ENCODE assay signal across 8 cellular contexts in the genomic region with DNA sequence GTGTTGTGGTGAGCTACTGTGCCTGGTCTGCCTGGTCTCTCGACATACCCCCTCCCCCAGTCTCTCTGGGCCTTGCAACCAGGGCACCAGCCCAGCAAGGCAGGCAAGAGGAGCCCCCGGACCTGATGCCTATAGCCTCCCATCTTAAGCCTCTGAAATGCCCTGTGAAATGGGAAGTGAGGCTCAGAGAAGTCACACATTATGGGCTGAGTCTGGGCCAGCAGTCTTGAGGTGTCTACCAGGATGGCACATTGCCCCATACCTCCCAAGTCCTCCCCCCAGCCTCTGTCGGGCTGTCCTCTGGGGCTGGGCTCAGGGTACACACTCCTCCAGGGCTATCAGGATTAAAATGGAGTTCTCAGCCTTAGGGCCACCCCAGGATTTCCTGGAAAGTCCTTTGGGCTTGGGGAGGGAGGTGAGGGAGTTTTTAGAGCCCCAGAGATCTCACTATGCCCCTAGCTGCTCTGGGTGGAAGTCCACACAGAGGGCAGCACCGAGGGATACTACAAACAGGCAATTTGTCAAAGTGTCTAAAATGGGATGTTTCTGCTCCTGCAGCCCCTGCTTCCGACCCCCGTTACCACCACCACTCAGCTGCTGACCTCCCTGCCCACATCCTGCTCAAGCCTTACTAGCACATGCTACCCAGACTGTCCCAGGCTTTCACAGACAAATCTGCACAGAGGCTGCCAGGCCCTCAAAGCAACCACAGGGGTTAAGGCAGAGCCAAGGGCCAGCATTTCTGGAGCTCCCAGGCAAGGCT. TPM values are rescaled to one million over a fixed set of nuclear protein-coding genes. Genes with fewer than 3 reads are reported as not detected.
A peak's percentile ranks its signal among the peaks of the same experiment; 100 is the strongest.
DNase-seq lines count a peak whose midpoint lies in the region; ATAC-seq and TF ChIP-seq lines count a peak whose summit lies in the region.

No MANE protein-coding gene starts in this region.

- H3K36me3 Mint-ChIP-seq in CD14-positive monocyte = peaks cover 9 to 14% of the 10 kb centered on the region in 2 donors
- peaks cover 2% of the 10 kb centered on the region for H3K36me3 Mint-ChIP-seq in activated T-helper 1 cell treated with anti-CD3 and anti-CD28 coated beads, Interleukin-12 subunit alpha, Interleukin-12 subunit beta, Interleukin-2, Interleukin-4 antibody, amounts not matched to agents 30 ng/mL and 10 ng/mL and 1 ng/mL, durations not matched to agents 14 hours and 24 hours and 36 hours (ENCODE audit: low read depth)

- H3K9ac ChIP-seq in mesendoderm (ENCODE audit: low read length) = peak overlapping the region; percentile 25

- H3K23ac ChIP-seq in mesendoderm (ENCODE audit: low read length) = no peak overlapping the region

- no peak overlapping the region for H2BK120ac ChIP-seq in mesendoderm (ENCODE audit: low read depth, low read length)

- no CpG with 5 or more reads among the region's 6 CpGs for WGBS in mesendoderm (ENCODE audit: extremely low coverage, insufficient coverage, low lambda C conversion rate)

- H3K79me1 ChIP-seq in mesendoderm (ENCODE audit: low read length) = no peaks in the 10 kb centered on the region

- H2AK5ac ChIP-seq in mesendoderm (ENCODE audit: low read length) = no peak overlapping the region

- peaks cover 0 to 3% (median 0%) of the 10 kb centered on the region in 7 donors for H3K9me3 Mint-ChIP-seq in CD14-positive monocyte
- no peaks in the 10 kb centered on the region for H3K9me3 Mint-ChIP-seq in activated T-helper 1 cell treated with anti-CD3 and anti-CD28 coated beads, Interleukin-12 subunit alpha, Interleukin-12 subunit beta, Interleukin-2, Interleukin-4 antibody, amounts not matched to agents 30 ng/mL and 10 ng/mL and 1 ng/mL, durations not matched to agents 14 hours and 24 hours and 36 hours

- no peaks in the 10 kb centered on the region for H3K79me2 ChIP-seq in mesendoderm (ENCODE audit: control insufficient read depth, insufficient read depth, low read length)

- no peaks in the 10 kb centered on the region for H3K9me3 ChIP-seq in WERI-Rb-1 (ENCODE audit: severe bottlenecking)

- peaks cover 0 to 2% (median 0%) of the 10 kb centered on the region in 3 donors for H3K27me3 Mint-ChIP-seq in CD14-positive monocyte (ENCODE audit: low read depth in 3 of 3)
- no peaks in the 10 kb centered on the region for H3K27me3 Mint-ChIP-seq in activated T-helper 1 cell treated with anti-CD3 and anti-CD28 coated beads, Interleukin-12 subunit alpha, Interleukin-12 subunit beta, Interleukin-2, Interleukin-4 antibody, amounts not matched to agents 30 ng/mL and 10 ng/mL and 1 ng/mL, durations not matched to agents 14 hours and 24 hours and 36 hours (ENCODE audit: insufficient read depth)

- no peak overlapping the region for H3K4me3 ChIP-seq in Jurkat, Clone E6-1 (ENCODE audit: low read length)
- H3K4me3 ChIP-seq in mesendoderm (ENCODE audit: low read length) (no peak overlapping the region), WERI-Rb-1 (ENCODE audit: low read depth, low read length) (no peak overlapping the region)

- H3K27me3 ChIP-seq in mesendoderm (ENCODE audit: insufficient read depth, low read length, poor library complexity) (no peaks in the 10 kb centered on the region), WERI-Rb-1 (ENCODE audit: insufficient read depth, low read depth, severe bottlenecking) (no peaks in the 10 kb centered on the region)

- TF ChIP-seq CTCF in CD14-positive monocyte (IDR thresholded peaks at IDR 0.05) (peak; percentile 59), WERI-Rb-1 (IDR thresholded peaks at IDR 0.05; ENCODE audit: low read depth, low read length) (no peak; the same call in 1 of the 2 replicates)

- ATAC-seq in GM18867 (IDR thresholded peaks at IDR 0.05; ENCODE audit: unreplicated experiment) = no peak

- H3K4me1 Mint-ChIP-seq in CD14-positive monocyte = peaks cover 81% of the 10 kb centered on the region
- peaks cover 64% of the 10 kb centered on the region for H3K4me1 Mint-ChIP-seq in activated T-helper 1 cell treated with anti-CD3 and anti-CD28 coated beads, Interleukin-12 subunit alpha, Interleukin-12 subunit beta, Interleukin-2, Interleukin-4 antibody, amounts not matched to agents 30 ng/mL and 10 ng/mL and 1 ng/mL, durations not matched to agents 14 hours and 24 hours and 36 hours (ENCODE audit: low read depth)

- peaks cover 14% of the 10 kb centered on the region for H3K4me1 ChIP-seq in mesendoderm (ENCODE audit: control insufficient read depth, low read depth, low read length)

- no peak overlapping the region for H4K5ac ChIP-seq in mesendoderm (ENCODE audit: low read length)

- peak overlapping the region; percentile 68 to 89 (median 83) for H3K27ac Mint-ChIP-seq in CD14-positive monocyte
- peak overlapping the region; percentile 86 for H3K27ac Mint-ChIP-seq in activated T-helper 1 cell treated with anti-CD3 and anti-CD28 coated beads, Interleukin-12 subunit alpha, Interleukin-12 subunit beta, Interleukin-2, Interleukin-4 antibody, amounts not matched to agents 30 ng/mL and 10 ng/mL and 1 ng/mL, durations not matched to agents 14 hours and 24 hours and 36 hours

- DNase-seq in CD14-positive monocyte (ENCODE audit: low spot score) (peak; percentile 63), mesendoderm (peak; percentile 67), WERI-Rb-1 (no peak), GM19238 (ENCODE audit: insufficient read length, low spot score) (no peak), COLO829 (ENCODE audit: low spot score) (no peak)
- peak; percentile 51 for DNase-seq in Jurkat, Clone E6-1 (ENCODE audit: low read depth, low spot score)
- no peak for DNase-seq in activated T-helper 1 cell treated with anti-CD3 and anti-CD28 coated beads, Interleukin-12 subunit alpha, Interleukin-12 subunit beta, Interleukin-2, Interleukin-4 antibody, amounts not matched to agents 30 ng/mL and 10 ng/mL and 1 ng/mL, durations not matched to agents 14 hours and 24 hours and 36 hours (ENCODE audit: low spot score)

- H4K8ac ChIP-seq in mesendoderm (ENCODE audit: low read depth, low read length) = no peak overlapping the region

- no peak overlapping the region for H2BK5ac ChIP-seq in mesendoderm (ENCODE audit: low read length)

- no peak overlapping the region for H3K18ac ChIP-seq in mesendoderm (ENCODE audit: low read length)

- H2BK15ac ChIP-seq in mesendoderm (replicated peaks; ENCODE audit: low read depth) = no peak overlapping the region

- H3K4me3 Mint-ChIP-seq in CD14-positive monocyte = peak overlapping the region; percentile 43 to 48
- peak overlapping the region; percentile 15 for H3K4me3 Mint-ChIP-seq in activated T-helper 1 cell treated with anti-CD3 and anti-CD28 coated beads, Interleukin-12 subunit alpha, Interleukin-12 subunit beta, Interleukin-2, Interleukin-4 antibody, amounts not matched to agents 30 ng/mL and 10 ng/mL and 1 ng/mL, durations not matched to agents 14 hours and 24 hours and 36 hours

- no peak overlapping the region for H3K56ac ChIP-seq in mesendoderm (ENCODE audit: low read length)

- H3K27ac ChIP-seq in mesendoderm (ENCODE audit: low read depth, low read length) = peak overlapping the region; percentile 18
- H3K27ac ChIP-seq in WERI-Rb-1 = no peak overlapping the region

- H3K4ac ChIP-seq in mesendoderm (ENCODE audit: low read depth, low read length) = no peak overlapping the region

- H3K4me2 ChIP-seq in mesendoderm (ENCODE audit: low read length) = no peak overlapping the region

- intact Hi-C loops in CD14-positive monocyte (cut with micrococcal nuclease) = no loop called here
- intact Hi-C loops in activated T-helper 1 cell treated with anti-CD3 and anti-CD28 coated beads, Interleukin-12 subunit alpha, Interleukin-12 subunit beta, Interleukin-2, Interleukin-4 antibody, amounts not matched to agents 30 ng/mL and 10 ng/mL and 1 ng/mL, durations not matched to agents 14 hours and 24 hours and 36 hours (cut with micrococcal nuclease) = loop anchor here (1.0 kb wide), 1 partner anchor 9 kb away; no protein-coding TSS in a partner anchor

- no peaks in the 10 kb centered on the region for H3K36me3 ChIP-seq in mesendoderm (ENCODE audit: control insufficient read depth, insufficient read depth, low read length)
- no peaks in the 10 kb centered on the region; the same call in 1 of the 2 replicates for H3K36me3 ChIP-seq in WERI-Rb-1

RNA-seq across cellular contexts. Expression of a gene that starts 3.1 kb away (rescaled TPM):
- 10 to 100 TPM; 20.0 TPM for polyA plus RNA-seq in CD14-positive monocyte
- polyA plus RNA-seq in Jurkat, Clone E6-1 (2012; ENCODE audit: insufficient read depth, insufficient read length) = 17.7 TPM
- total RNA-seq in activated T-helper 1 cell treated with anti-CD3 and anti-CD28 coated beads, Interleukin-12 subunit alpha, Interleukin-12 subunit beta, Interleukin-2, Interleukin-4 antibody, amounts not matched to agents 30 ng/mL and 10 ng/mL and 1 ng/mL, durations not matched to agents 14 hours and 24 hours and 36 hours = 110 and 116 TPM in 2 replicates
- polyA plus RNA-seq in mesendoderm (2013, experiment 1 of 2) = 19.3 TPM
- polyA plus RNA-seq in mesendoderm (2013, experiment 2 of 2) = 19.6 TPM

RNA-seq across cellular contexts. Expression of a gene that starts 22.2 kb away (rescaled TPM):
- 1 to 10 TPM; 1.0 to 4.3 TPM for polyA plus RNA-seq in CD14-positive monocyte
- polyA plus RNA-seq in Jurkat, Clone E6-1 (2012; ENCODE audit: insufficient read depth, insufficient read length) = 71.3 TPM
- 47.0 and 50.4 TPM in 2 replicates for total RNA-seq in activated T-helper 1 cell treated with anti-CD3 and anti-CD28 coated beads, Interleukin-12 subunit alpha, Interleukin-12 subunit beta, Interleukin-2, Interleukin-4 antibody, amounts not matched to agents 30 ng/mL and 10 ng/mL and 1 ng/mL, durations not matched to agents 14 hours and 24 hours and 36 hours
- polyA plus RNA-seq in mesendoderm (2013, experiment 1 of 2) = 20.0 TPM
- polyA plus RNA-seq in mesendoderm (2013, experiment 2 of 2) = 20.2 TPM

RNA-seq across cellular contexts. Expression of a gene that starts 27.7 kb away (rescaled TPM):
- polyA plus RNA-seq in CD14-positive monocyte = 10 to 100 TPM; 19.8 to 24.8 TPM
- 53.3 TPM for polyA plus RNA-seq in Jurkat, Clone E6-1 (2012; ENCODE audit: insufficient read depth, insufficient read length)
- total RNA-seq in activated T-helper 1 cell treated with anti-CD3 and anti-CD28 coated beads, Interleukin-12 subunit alpha, Interleukin-12 subunit beta, Interleukin-2, Interleukin-4 antibody, amounts not matched to agents 30 ng/mL and 10 ng/mL and 1 ng/mL, durations not matched to agents 14 hours and 24 hours and 36 hours = 70.8 and 78.9 TPM in 2 replicates
- 23.0 TPM for polyA plus RNA-seq in mesendoderm (2013, experiment 1 of 2)
- polyA plus RNA-seq in mesendoderm (2013, experiment 2 of 2) = 23.5 TPM

RNA-seq across cellular contexts. Expression of a gene that starts 39.1 kb away (rescaled TPM):
- polyA plus RNA-seq in CD14-positive monocyte = 1,000 to 10,000 TPM; 1,719 to 1,844 TPM
- polyA plus RNA-seq in Jurkat, Clone E6-1 (2012; ENCODE audit: insufficient read depth, insufficient read length) = 25.5 TPM
- total RNA-seq in activated T-helper 1 cell treated with anti-CD3 and anti-CD28 coated beads, Interleukin-12 subunit alpha, Interleukin-12 subunit beta, Interleukin-2, Interleukin-4 antibody, amounts not matched to agents 30 ng/mL and 10 ng/mL and 1 ng/mL, durations not matched to agents 14 hours and 24 hours and 36 hours = 245 and 254 TPM in 2 replicates
- polyA plus RNA-seq in mesendoderm (2013, experiment 1 of 2) = 18.5 TPM
- polyA plus RNA-seq in mesendoderm (2013, experiment 2 of 2) = 18.7 TPM

RNA-seq across cellular contexts. Expression of a gene that starts 49.8 kb away (rescaled TPM):
- polyA plus RNA-seq in CD14-positive monocyte = 10 to 100 TPM; 47.3 to 49.2 TPM
- 53.5 TPM for polyA plus RNA-seq in Jurkat, Clone E6-1 (2012; ENCODE audit: insufficient read depth, insufficient read length)
- 67.8 and 70.0 TPM in 2 replicates for total RNA-seq in activated T-helper 1 cell treated with anti-CD3 and anti-CD28 coated beads, Interleukin-12 subunit alpha, Interleukin-12 subunit beta, Interleukin-2, Interleukin-4 antibody, amounts not matched to agents 30 ng/mL and 10 ng/mL and 1 ng/mL, durations not matched to agents 14 hours and 24 hours and 36 hours
- 36.8 TPM for polyA plus RNA-seq in mesendoderm (2013, experiment 1 of 2)
- 36.3 TPM for polyA plus RNA-seq in mesendoderm (2013, experiment 2 of 2)

Comparison
In these comparisons a context has a peak if more than half of its experiments do, and no peak if none do; other contexts are left out.
1. DNase-seq: peak in CD14-positive monocyte (single experiment), Jurkat, Clone E6-1 (single experiment) and mesendoderm (single experiment); none in activated T-helper 1 cell treated with anti-CD3 and anti-CD28 coated beads, Interleukin-12 subunit alpha, Interleukin-12 subunit beta, Interleukin-2, Interleukin-4 antibody, amounts not matched to agents 30 ng/mL and 10 ng/mL and 1 ng/mL, durations not matched to agents 14 hours and 24 hours and 36 hours (single experiment), WERI-Rb-1 (single experiment), GM19238 (single experiment) and COLO829 (single experiment).